8 cellular contexts compared by ENCODE assay signal in genomic region chrX:129726307-129727111, GRCh38. TPM values are rescaled to one million over a fixed set of nuclear protein-coding genes. Genes with fewer than 3 reads are reported as not detected.
A peak's percentile ranks its signal among the peaks of the same experiment; 100 is the strongest.
DNase-seq lines count a peak whose midpoint lies in the region; ATAC-seq, FAIRE-seq and TF ChIP-seq lines count a peak whose summit lies in the region.

No MANE protein-coding gene starts in this region.

- CTCF ChIA-PET in IMR-90 (lab: Yijun Ruan, JAX) (interaction anchor here (0.7 to 2.4 kb wide), 10 partner anchors 10 to 120 kb away, joined by 3 to 32 read pairs (median 4); no protein-coding TSS in a partner anchor), HepG2 (lab: Yijun Ruan, JAX; ENCODE audit: low intra/inter-chr PET ratio, low total read pairs) (interaction anchor here (0.7 to 2.2 kb wide), 4 partner anchors 70 to 120 kb away, joined by 5 to 27 read pairs (median 14); no protein-coding TSS in a partner anchor)

- no peak overlapping the region for H3K23ac ChIP-seq in IMR-90 (ENCODE audit: low read depth, low read length)

- no peaks in the 10 kb centered on the region for H3K79me2 ChIP-seq in HepG2 (ENCODE audit: insufficient read depth, low read length)

- H3K4me1 Mint-ChIP-seq in stimulated activated naive CD8-positive, alpha-beta T cell treated with anti-CD3 and anti-CD28 coated beads, Interleukin-15, amount 100 ng/mL, for 72 hours = peaks cover 40% of the 10 kb centered on the region

- H3K79me1 ChIP-seq in IMR-90 (ENCODE audit: low read depth in 1 of 2, low read length in 2 of 2) = no peaks in the 10 kb centered on the region

- TF ChIP-seq RAD21 in IMR-90 (IDR thresholded peaks at IDR 0.05; ENCODE audit: low read length) (peak; percentile 91), HepG2 (CRISPR knock-in tag; IDR thresholded peaks at IDR 0.05) (peak; percentile 76)

- 0% methylated on average over 1 of the region's 4 CpGs; no CpG with 5 or more reads in 1 of the 2 experiments for WGBS in IMR-90 (ENCODE audit: extremely low coverage in 2 of 2, insufficient read length in 1 of 2), 2 experiments
- 25% methylated on average over 4 of the region's 4 CpGs for WGBS in HepG2 (ENCODE audit: low lambda C conversion rate)

- H3K9me3 ChIP-seq in IMR-90 (ENCODE audit: control insufficient read depth, insufficient read depth, low read length) (no peaks in the 10 kb centered on the region), colonic mucosa (no peaks in the 10 kb centered on the region), HepG2 (ENCODE audit: low read length) (no peaks in the 10 kb centered on the region)

- BruUV-seq in IMR-90 (replicated peaks; lab: Mats Ljungman, UMichigan) (no TSS peak), HepG2 (replicated peaks; lab: Mats Ljungman, UMichigan) (no TSS peak)

- POLR2A ChIA-PET in IMR-90 (lab: Charles Lee; ENCODE audit: unreplicated experiment) = no interaction called here
- POLR2A ChIA-PET in HepG2 (lab: Yijun Ruan, JAX) = interaction anchor here (1.2 kb wide), 1 partner anchor 10 kb away, joined by 3 read pairs; no protein-coding TSS in a partner anchor

- DNase-seq in DMS53 treated with DMSO at 0.1 percent for 48 hours (lab: John Stamatoyannopoulos, UW; ENCODE audit: unreplicated experiment) (peak; percentile 6), IMR-90 (peak; percentile 69), colonic mucosa (peak; percentile 56), HepG2 (ENCODE audit: low spot score) (peak; percentile 21), ureter (ENCODE audit: low spot score) (no peak)
- DNase-seq in stimulated activated naive CD8-positive, alpha-beta T cell treated with anti-CD3 and anti-CD28 coated beads, Interleukin-15, amount 100 ng/mL, for 72 hours = peak; percentile 17 to 19

- no peaks in the 10 kb centered on the region for H3K4me1 ChIP-seq in IMR-90 (ENCODE audit: control insufficient read depth, insufficient read depth, low read length)
- no peaks in the 10 kb centered on the region for H3K4me1 ChIP-seq in colonic mucosa
- H3K4me1 ChIP-seq in HepG2 (ENCODE audit: insufficient read depth, low read length) = no peaks in the 10 kb centered on the region

- no peak overlapping the region for H3K56ac ChIP-seq in IMR-90 (ENCODE audit: extremely low read depth, insufficient read depth, low read length)

- no peak overlapping the region for H3K9ac ChIP-seq in IMR-90 (ENCODE audit: low read depth, low read length)
- no peak overlapping the region for H3K9ac ChIP-seq in colonic mucosa (ENCODE audit: low read depth in 2 of 2, low read length in 2 of 2)
- no peak overlapping the region for H3K9ac ChIP-seq in HepG2 (ENCODE audit: insufficient read depth, low read depth, low read length)

- H3K9me1 ChIP-seq in IMR-90 (ENCODE audit: insufficient read depth, low read length) = no peaks in the 10 kb centered on the region

- H4K91ac ChIP-seq in IMR-90 (ENCODE audit: insufficient read depth, low read depth, low read length) = no peak overlapping the region

- peaks cover 0 to 8% of the 10 kb centered on the region in 2 donors for H3K9me3 Mint-ChIP-seq in stimulated activated naive CD8-positive, alpha-beta T cell treated with anti-CD3 and anti-CD28 coated beads, Interleukin-15, amount 100 ng/mL, for 72 hours

- H3K27ac Mint-ChIP-seq in stimulated activated naive CD8-positive, alpha-beta T cell treated with anti-CD3 and anti-CD28 coated beads, Interleukin-15, amount 100 ng/mL, for 72 hours = peak overlapping the region in 1 of 2 donors; percentile 86

- H2BK5ac ChIP-seq in IMR-90 (ENCODE audit: low read depth, low read length, poor library complexity, severe bottlenecking) = no peak overlapping the region

- H2AK5ac ChIP-seq in IMR-90 (ENCODE audit: low read depth, low read length) = no peak overlapping the region

- H3K4ac ChIP-seq in IMR-90 (ENCODE audit: low read depth, low read length) = no peak overlapping the region

- H3K4me2 ChIP-seq in IMR-90 (ENCODE audit: low read depth, low read length) = no peak overlapping the region
- no peak overlapping the region for H3K4me2 ChIP-seq in HepG2 (ENCODE audit: low read depth, low read length)

- H3K4me3 ChIP-seq in IMR-90 (ENCODE audit: insufficient read depth, low read depth, low read length) (no peak overlapping the region), colonic mucosa (no peak overlapping the region), HepG2 (replicated peaks in 1 of 3; ENCODE audit: insufficient read depth in 1 of 3, low read depth in 2 of 3, low read length in 3 of 3) (no peak overlapping the region)

- FAIRE-seq in HepG2 (lab: Jason Lieb, UNC) = peak; percentile 83

- H2BK15ac ChIP-seq in IMR-90 (ENCODE audit: low read depth, low read length) = no peak overlapping the region

- no peak overlapping the region for H2BK20ac ChIP-seq in IMR-90 (ENCODE audit: low read depth, low read length)

- no peaks in the 10 kb centered on the region for H3K27me3 Mint-ChIP-seq in stimulated activated naive CD8-positive, alpha-beta T cell treated with anti-CD3 and anti-CD28 coated beads, Interleukin-15, amount 100 ng/mL, for 72 hours

- H3K18ac ChIP-seq in IMR-90 (ENCODE audit: low read depth, low read length) = no peak overlapping the region

- no peak overlapping the region for H4K5ac ChIP-seq in IMR-90 (ENCODE audit: low read depth, low read length)

- no peak overlapping the region for H3K4me3 Mint-ChIP-seq in stimulated activated naive CD8-positive, alpha-beta T cell treated with anti-CD3 and anti-CD28 coated beads, Interleukin-15, amount 100 ng/mL, for 72 hours

- H2AFZ ChIP-seq in IMR-90 (replicated peaks; ENCODE audit: low read length, poor library complexity) = no peak overlapping the region
- H2AFZ ChIP-seq in HepG2 (ENCODE audit: low read length) = no peak overlapping the region

- no peak for TF ChIP-seq EP300 in HepG2 (IDR thresholded peaks at IDR 0.05; ENCODE audit: low read depth in 2 of 2, low read length in 2 of 2)
- TF ChIP-seq EP300 in HepG2 (CRISPR knock-in tag; IDR thresholded peaks at IDR 0.05; ENCODE audit: borderline replicate concordance) = no peak

- dilution Hi-C loops in IMR-90 (cut with HindIII; ENCODE audit: low sequenced_read_pairs, unreplicated experiment) = no loop called here

- H4K8ac ChIP-seq in IMR-90 (ENCODE audit: low read depth in 2 of 2, low read length in 2 of 2) = no peak overlapping the region

- no peak overlapping the region for H3K27ac ChIP-seq in IMR-90 (ENCODE audit: insufficient read depth, low read length)
- H3K27ac ChIP-seq in colonic mucosa = no peak overlapping the region
- H3K27ac ChIP-seq in HepG2 (ENCODE audit: extremely low read length, insufficient read depth, low read length) = no peak overlapping the region

- H3K36me3 ChIP-seq in IMR-90 (ENCODE audit: control insufficient read depth, insufficient read depth, low read length) = no peaks in the 10 kb centered on the region
- H3K36me3 ChIP-seq in colonic mucosa = no peaks in the 10 kb centered on the region
- no peaks in the 10 kb centered on the region for H3K36me3 ChIP-seq in HepG2 (replicated peaks in 1 of 2; ENCODE audit: control insufficient read depth in 1 of 2, insufficient read depth in 2 of 2, low read length in 2 of 2)

- intact Hi-C loops in IMR-90 (cut with micrococcal nuclease) = loop anchor here (1.0 kb wide), 2 partner anchors 89 to 119 kb away; no protein-coding TSS in a partner anchor
- intact Hi-C loops in colonic mucosa (cut with DNase I) = loop anchor here (2.0 to 5.0 kb wide), 2 partner anchors 89 to 120 kb away; no protein-coding TSS in a partner anchor
- intact Hi-C loops in HepG2 (cut with micrococcal nuclease; ENCODE audit: unreplicated experiment) = loop anchor here (1.0 kb wide), 2 partner anchors 89 to 119 kb away; no protein-coding TSS in a partner anchor

- TF ChIP-seq POLR2A in IMR-90 (IDR thresholded peaks at IDR 0.05; ENCODE audit: low read depth, low read length) = no peak
- TF ChIP-seq POLR2A in HepG2 (IDR thresholded peaks at IDR 0.05; ENCODE audit: insufficient read depth in 1 of 2, low read depth in 2 of 2, low read length in 2 of 2) = no peak

- H3K27me3 ChIP-seq in IMR-90 (ENCODE audit: control insufficient read depth, insufficient read depth, low read length) (peaks cover 20% of the 10 kb centered on the region), colonic mucosa (no peaks in the 10 kb centered on the region), HepG2 (ENCODE audit: control insufficient read depth in 1 of 2, insufficient read depth in 2 of 2, low read length in 2 of 2) (no peaks in the 10 kb centered on the region)

- peak; percentile 93 for ATAC-seq in IMR-90 (ENCODE audit: low read depth)
- peak; percentile 98 for ATAC-seq in SK-N-SH treated with all-trans-retinoic acid at 6 μM for 48 hours
- ATAC-seq in HepG2 = peak; percentile 83
- no peak for ATAC-seq in stimulated activated naive CD8-positive, alpha-beta T cell treated with anti-CD3 and anti-CD28 coated beads, Interleukin-15, amount 100 ng/mL, for 72 hours
- no peak for ATAC-seq in HG03460 (IDR thresholded peaks at IDR 0.05; ENCODE audit: unreplicated experiment)

- peak; percentile 74 for TF ChIP-seq CTCF in IMR-90 (conservative IDR thresholded peaks at IDR 0.05; ENCODE audit: low read depth, low read length)
- TF ChIP-seq CTCF in colonic mucosa (IDR thresholded peaks at IDR 0.05) = peak; percentile 44
- peak; percentile 82 for TF ChIP-seq CTCF in HepG2 (CRISPR knock-in tag; IDR thresholded peaks at IDR 0.05)

- H4K20me1 ChIP-seq in IMR-90 (ENCODE audit: insufficient read depth, low read length) (no peaks in the 10 kb centered on the region), HepG2 (ENCODE audit: insufficient read depth, low read length) (no peaks in the 10 kb centered on the region)

- no peak overlapping the region for H3K14ac ChIP-seq in IMR-90 (replicated peaks; ENCODE audit: low read depth, low read length)

- in situ Hi-C loops in IMR-90 (cut with MboI; ENCODE audit: low sequenced_read_pairs) (loop anchor here (5.0 kb wide), 2 partner anchors 89 to 114 kb away; no protein-coding TSS in a partner anchor), HepG2 (cut with HindIII; ENCODE audit: extremely low pct_ligation_motif_present, low pct_unique_long_range_greater_than_20kb) (loop anchor here (5.0 to 10.0 kb wide), 2 partner anchors 92 to 119 kb away; no protein-coding TSS in a partner anchor)

- H2BK120ac ChIP-seq in IMR-90 (ENCODE audit: low read depth, low read length) = no peak overlapping the region

- H2AK9ac ChIP-seq in IMR-90 (replicated peaks; ENCODE audit: low read depth, low read length, poor library complexity) = no peak overlapping the region

RNA-seq across cellular contexts. Expression of gene XPNPEP2, which starts 12.3 kb away (rescaled TPM):
- total RNA-seq in IMR-90 (2012; rRNA removed) = under 0.01 TPM in 1 of 2 replicates, not detected in the other
- polyA plus RNA-seq in IMR-90 (2012; rRNA removed) = 0.07 TPM in 1 of 2 replicates, not detected in the other
- polyA plus RNA-seq in IMR-90 (2012; cell fraction: cytosol; rRNA removed) = 0.03 TPM in 1 of 2 replicates, not detected in the other
- polyA plus RNA-seq in IMR-90 (2012; cell fraction: nucleus; rRNA removed; ENCODE audit: low replicate concordance) = 0.03 TPM in 1 of 2 replicates, not detected in the other
- 10 to 100 TPM in 1 of 2 donors, 1 to 10 TPM in 1; 2.6 to 11.7 TPM for total RNA-seq in colonic mucosa
- total RNA-seq in HepG2 (2016; rRNA removed; fragmentation: Illumina TruSeq; extraction: Trizol) = 0.49 and 1.1 TPM in 2 replicates
- total RNA-seq in HepG2 (2016; cell fraction: cytosol; rRNA removed; fragmentation: Illumina TruSeq; extraction: Trizol; ENCODE audit: low read depth) = not detected in 2 replicates
- 0.34 and 1.1 TPM in 2 replicates for total RNA-seq in HepG2 (2016; cell fraction: insoluble cytoplasmic fraction; rRNA removed; fragmentation: Illumina TruSeq; extraction: Trizol)
- total RNA-seq in HepG2 (2016; cell fraction: membrane; rRNA removed; fragmentation: Illumina TruSeq; extraction: Trizol) = 0.15 and 0.17 TPM in 2 replicates
- total RNA-seq in HepG2 (2016; cell fraction: nucleus; rRNA removed; fragmentation: Illumina TruSeq; extraction: Trizol) = 0.68 and 1.3 TPM in 2 replicates
- polyA plus RNA-seq in HepG2 (2011; rRNA removed) = 1.8 and 3.8 TPM in 2 replicates
- 1.5 and 1.7 TPM in 2 replicates for polyA plus RNA-seq in HepG2 (2011; cell fraction: cytosol; rRNA removed)
- polyA plus RNA-seq in HepG2 (2011; cell fraction: nucleus; rRNA removed) = 3.5 and 4.1 TPM in 2 replicates
- polyA plus RNA-seq in HepG2 (2012) = 3.9 and 5.5 TPM in 2 replicates
- 0.06 and 0.21 TPM in 2 replicates for polyA plus RNA-seq in HepG2 (2016; cell fraction: cytosol; fragmentation: Illumina TruSeq; extraction: Trizol; ENCODE audit: low read depth)
- polyA plus RNA-seq in HepG2 (2016; cell fraction: insoluble cytoplasmic fraction; fragmentation: Illumina TruSeq; extraction: Trizol; ENCODE audit: low read depth) = 0.59 and 0.69 TPM in 2 replicates
- polyA plus RNA-seq in HepG2 (2016; cell fraction: membrane; fragmentation: Illumina TruSeq; extraction: Trizol; ENCODE audit: low read depth) = 0.15 and 0.25 TPM in 2 replicates
- polyA plus RNA-seq in HepG2 (2016; cell fraction: nucleus; fragmentation: Illumina TruSeq; extraction: Trizol; ENCODE audit: insufficient read depth, low read depth) = 2.0 and 2.7 TPM in 2 replicates
- 2.4 TPM in 1 of 2 replicates, not detected in the other for polyA minus RNA-seq in HepG2 (2011; rRNA and poly(A)+ RNA removed; ENCODE audit: low replicate concordance)
- polyA minus RNA-seq in HepG2 (2011; cell fraction: cytosol; rRNA and poly(A)+ RNA removed) = 0.53 and 1.3 TPM in 2 replicates
- polyA minus RNA-seq in HepG2 (2011; cell fraction: nucleus; rRNA and poly(A)+ RNA removed) = 2.1 and 2.9 TPM in 2 replicates
- total RNA-seq in ureter = 6.0 TPM

RNA-seq across cellular contexts. Expression of gene SASH3, which starts 53.2 kb away (rescaled TPM):
- total RNA-seq in IMR-90 (2012; rRNA removed) (not detected in 2 replicates), colonic mucosa (1 to 10 TPM; 2.9 to 4.5 TPM), HepG2 (2016; rRNA removed; fragmentation: Illumina TruSeq; extraction: Trizol) (not detected in 2 replicates), ureter (8.4 TPM)
- polyA plus RNA-seq in IMR-90 (2012; rRNA removed) (not detected in 2 replicates), HepG2 (2011; rRNA removed) (0.08 and 0.09 TPM in 2 replicates)
- polyA plus RNA-seq in IMR-90 (2012; cell fraction: cytosol; rRNA removed) = not detected in 2 replicates
- polyA plus RNA-seq in IMR-90 (2012; cell fraction: nucleus; rRNA removed; ENCODE audit: low replicate concordance) = not detected in 2 replicates
- total RNA-seq in HepG2 (2016; cell fraction: cytosol; rRNA removed; fragmentation: Illumina TruSeq; extraction: Trizol; ENCODE audit: low read depth) = not detected in 2 replicates
- not detected in 2 replicates for total RNA-seq in HepG2 (2016; cell fraction: insoluble cytoplasmic fraction; rRNA removed; fragmentation: Illumina TruSeq; extraction: Trizol)
- not detected in 2 replicates for total RNA-seq in HepG2 (2016; cell fraction: membrane; rRNA removed; fragmentation: Illumina TruSeq; extraction: Trizol)
- not detected in 2 replicates for total RNA-seq in HepG2 (2016; cell fraction: nucleus; rRNA removed; fragmentation: Illumina TruSeq; extraction: Trizol)
- 0.11 and 0.12 TPM in 2 replicates for polyA plus RNA-seq in HepG2 (2011; cell fraction: cytosol; rRNA removed)
- 0.03 and 0.10 TPM in 2 replicates for polyA plus RNA-seq in HepG2 (2011; cell fraction: nucleus; rRNA removed)
- polyA plus RNA-seq in HepG2 (2012) = 0.11 TPM in 1 of 2 replicates, not detected in the other
- not detected in 2 replicates for polyA plus RNA-seq in HepG2 (2016; cell fraction: cytosol; fragmentation: Illumina TruSeq; extraction: Trizol; ENCODE audit: low read depth)
- not detected in 2 replicates for polyA plus RNA-seq in HepG2 (2016; cell fraction: insoluble cytoplasmic fraction; fragmentation: Illumina TruSeq; extraction: Trizol; ENCODE audit: low read depth)
- polyA plus RNA-seq in HepG2 (2016; cell fraction: membrane; fragmentation: Illumina TruSeq; extraction: Trizol; ENCODE audit: low read depth) = not detected in 2 replicates
- not detected in 2 replicates for polyA plus RNA-seq in HepG2 (2016; cell fraction: nucleus; fragmentation: Illumina TruSeq; extraction: Trizol; ENCODE audit: insufficient read depth, low read depth)
- 0.07 TPM in 1 of 2 replicates, not detected in the other for polyA minus RNA-seq in HepG2 (2011; rRNA and poly(A)+ RNA removed; ENCODE audit: low replicate concordance)
- polyA minus RNA-seq in HepG2 (2011; cell fraction: cytosol; rRNA and poly(A)+ RNA removed) = not detected in 2 replicates
- polyA minus RNA-seq in HepG2 (2011; cell fraction: nucleus; rRNA and poly(A)+ RNA removed) = not detected in 2 replicates

Comparison
In these comparisons a context has a peak if more than half of its experiments do, and no peak if none do; other contexts are left out.
1. ATAC-seq: peak in IMR-90 (single experiment), SK-N-SH treated with all-trans-retinoic acid at 6 μM for 48 hours (single experiment) and HepG2 (single experiment); none in stimulated activated naive CD8-positive, alpha-beta T cell treated with anti-CD3 and anti-CD28 coated beads, Interleukin-15, amount 100 ng/mL, for 72 hours (single experiment) and HG03460 (single experiment).
2. Peak in every context shown above with its lines, with median percentiles within 50 percentile points of each other: CTCF ChIP-seq.